16 cellular contexts compared by ENCODE assay signal in genomic region chr6:4382362-4382853, GRCh38.
DNase-seq lines count a peak whose midpoint lies in the region; ATAC-seq, FAIRE-seq and TF ChIP-seq lines count a peak whose summit lies in the region.
"Had no signal": no experiment of that assay in that cellular context is flagged by ENCODE, and none has a peak within 500 bp of the region (broad histone marks: within the 10 kb centered on the region; RNA-seq: fewer than 3 reads in every experiment).

No MANE protein-coding gene starts in this region.

- H3K27ac Mint-ChIP-seq in T-helper 17 cell = no peak overlapping the region
- H3K27ac Mint-ChIP-seq: CD4-positive, CD25-positive, alpha-beta regulatory T cell had no signal

- no peak for DNase-seq in A549 (ENCODE audit: low read depth in 1 of 2, low spot score in 1 of 2)
- DNase-seq in K562 (ENCODE audit: extremely low read depth in 1 of 4, low spot score in 3 of 4) = no peak
- DNase-seq in smooth muscle cell (lab: John Stamatoyannopoulos, UW; ENCODE audit: unreplicated experiment) = no peak
- no peak for DNase-seq in T-helper 17 cell
- DNase-seq in posterior vena cava (ENCODE audit: low spot score) = no peak
- no peak for DNase-seq in NCI-H1048 (lab: John Stamatoyannopoulos, UW)
- DNase-seq: 8988T; ACHN; CD4-positive, CD25-positive, alpha-beta regulatory T cell; DMS53; GF-D8; GM23248; H7 had no signal

- H3K27me3 Mint-ChIP-seq in T-helper 17 cell = peaks cover 11% of the 10 kb centered on the region
- H3K27me3 Mint-ChIP-seq: CD4-positive, CD25-positive, alpha-beta regulatory T cell had no signal

- in situ Hi-C loops in K562 (cut with MboI) = no loop called here

- FAIRE-seq in A549 (lab: Jason Lieb, UNC) (no peak), K562 (lab: Jason Lieb, UNC) (no peak)

- H3K36me3 Mint-ChIP-seq in T-helper 17 cell (ENCODE audit: low read depth) = no peaks in the 10 kb centered on the region
- H3K36me3 Mint-ChIP-seq: CD4-positive, CD25-positive, alpha-beta regulatory T cell had no signal

- 74% methylated on average over 3 of the region's 3 CpGs for WGBS in A549 (ENCODE audit: missing lambda C conversion rate)
- WGBS in K562 (ENCODE audit: insufficient coverage, low coverage, missing lambda C conversion rate) = 13% methylated on average over 3 of the region's 3 CpGs
- WGBS in smooth muscle cell (ENCODE audit: low lambda C conversion rate) = 88% methylated on average over 3 of the region's 3 CpGs

- H3K79me2 ChIP-seq in K562 (ENCODE audit: control insufficient read depth, insufficient read depth, low read length) = no peaks in the 10 kb centered on the region
- H3K79me2 ChIP-seq in smooth muscle cell (ENCODE audit: low read depth) = no peaks in the 10 kb centered on the region

- no peak overlapping the region for H3K9ac ChIP-seq in K562 (ENCODE audit: insufficient read depth in 1 of 2, low read depth in 2 of 2, low read length in 2 of 2)
- H3K9ac ChIP-seq in smooth muscle cell (ENCODE audit: low read depth) = peak overlapping the region; percentile 89
- H3K9ac ChIP-seq: BLaER1 treated with 17β-estradiol and CSF1 and Interleukin-3, amounts not matched to agents 10 nM and 100 nM; GM23248 had no signal

- no peak overlapping the region for H3K4me3 ChIP-seq in A549
- H3K4me3 ChIP-seq in K562 = no peak overlapping the region
- no peak overlapping the region for H3K4me3 ChIP-seq in smooth muscle cell
- H3K4me3 ChIP-seq: BLaER1 treated with 17β-estradiol and CSF1 and Interleukin-3, amounts not matched to agents 10 nM and 100 nM; GM23248 had no signal

- TF ChIP-seq EP300 in A549 (IDR thresholded peaks at IDR 0.05) (no peak), K562 (IDR thresholded peaks at IDR 0.05; ENCODE audit: low read length) (peak; percentile 72)

- no peaks in the 10 kb centered on the region for H3F3A ChIP-seq in smooth muscle cell (ENCODE audit: low read depth)

- H2AFZ ChIP-seq in K562 (ENCODE audit: low read depth, low read length) (no peak overlapping the region), smooth muscle cell (ENCODE audit: low read depth) (no peak overlapping the region)
- H2AFZ ChIP-seq: GM23248 had no signal

- H3K27me3 ChIP-seq in K562 (ENCODE audit: control insufficient read depth in 2 of 2, insufficient read depth in 2 of 2, low read length in 2 of 2) = no peaks in the 10 kb centered on the region; a peak in 1 of 5 replicates
- no peaks in the 10 kb centered on the region for H3K27me3 ChIP-seq in smooth muscle cell (ENCODE audit: low read depth)
- H3K27me3 ChIP-seq: BLaER1 treated with 17β-estradiol and CSF1 and Interleukin-3, amounts not matched to agents 10 nM and 100 nM had no signal

- H3K9me3 ChIP-seq in A549 (peaks cover 31% of the 10 kb centered on the region), K562 (replicated peaks; ENCODE audit: control insufficient read depth, insufficient read depth, low read depth, low read length) (0 out of 2 replicates have a peak, but pooled peaks cover 6% of the 10 kb centered on the region), smooth muscle cell (replicated peaks; ENCODE audit: low read depth) (no peaks in the 10 kb centered on the region), T-helper 17 cell (ENCODE audit: control insufficient read depth, low read length, poor library complexity, severe bottlenecking) (peaks cover 3% of the 10 kb centered on the region)

- H3K4me2 ChIP-seq in A549 (no peak overlapping the region), K562 (ENCODE audit: insufficient read depth, low read length) (peak overlapping the region; percentile 7; the same call in 1 of the 2 replicates), smooth muscle cell (no peak overlapping the region)
- H3K4me2 ChIP-seq: BLaER1 treated with 17β-estradiol and CSF1 and Interleukin-3, amounts not matched to agents 10 nM and 100 nM had no signal

- H3K4me3 Mint-ChIP-seq in T-helper 17 cell = no peak overlapping the region
- H3K4me3 Mint-ChIP-seq: CD4-positive, CD25-positive, alpha-beta regulatory T cell had no signal

- TF ChIP-seq CTCF in A549 (IDR thresholded peaks at IDR 0.05) (no peak), K562 (IDR thresholded peaks at IDR 0.05 in 2 of 3, conservative IDR thresholded peaks at IDR 0.05 in 1 of 3; ENCODE audit: insufficient read depth in 2 of 3, low read depth in 1 of 3, low read length in 3 of 3) (no peak), smooth muscle cell (IDR thresholded peaks at IDR 0.05; ENCODE audit: borderline replicate concordance, insufficient read depth, poor library complexity, severe bottlenecking) (no peak)

- ATAC-seq in A549 (no peak), K562 (peak; percentile 84), esophagus mucosa (peak; percentile 48), T-helper 17 cell (no peak)

- no peaks in the 10 kb centered on the region for H3K9me1 ChIP-seq in K562 (ENCODE audit: control insufficient read depth, insufficient read depth, low read length)

- H4K20me1 ChIP-seq in K562 (replicated peaks; ENCODE audit: control insufficient read depth, insufficient read depth, low read length) (no peaks in the 10 kb centered on the region), smooth muscle cell (ENCODE audit: low read depth) (no peaks in the 10 kb centered on the region)
- H4K20me1 ChIP-seq: BLaER1 treated with 17β-estradiol and CSF1 and Interleukin-3, amounts not matched to agents 10 nM and 100 nM had no signal

- TF ChIP-seq RAD21 in A549 (conservative IDR thresholded peaks at IDR 0.05 in 1 of 2, IDR thresholded peaks at IDR 0.05 in 1 of 2) = no peak
- peak in 1 of 2 experiments; percentile 21; a peak in 3 of 4 replicates for TF ChIP-seq RAD21 in K562 (CRISPR knock-in tag; conservative IDR thresholded peaks at IDR 0.05 in 1 of 2, IDR thresholded peaks at IDR 0.05 in 1 of 2)

- TF ChIP-seq POLR2A in A549 (IDR thresholded peaks at IDR 0.05; ENCODE audit: low read length) (no peak), K562 (conservative IDR thresholded peaks at IDR 0.05) (no peak)

- CTCF ChIA-PET in A549 (lab: Yijun Ruan, JAX) (no interaction called here), K562 (lab: Yijun Ruan, JAX; ENCODE audit: low intra/inter-chr PET ratio) (no interaction called here)

- H3K4me1 Mint-ChIP-seq in T-helper 17 cell = no peaks in the 10 kb centered on the region
- H3K4me1 Mint-ChIP-seq: CD4-positive, CD25-positive, alpha-beta regulatory T cell; IgD-negative memory B cell had no signal

- intact Hi-C loops in K562 (cut with micrococcal nuclease) (no loop called here), posterior vena cava (cut with DNase I) (no loop called here)

- POLR2A ChIA-PET in A549 (lab: Yijun Ruan, JAX) (no interaction called here), K562 (lab: Yijun Ruan, JAX) (no interaction called here)

- peak overlapping the region; percentile 18 to 21; a peak in 2 of 6 replicates for H3K27ac ChIP-seq in A549
- no peak overlapping the region for H3K27ac ChIP-seq in K562 (ENCODE audit: extremely low read depth, low read depth, low read length)
- peak overlapping the region; percentile 98 for H3K27ac ChIP-seq in smooth muscle cell (ENCODE audit: low read depth)
- H3K27ac ChIP-seq: BLaER1 treated with 17β-estradiol and CSF1 and Interleukin-3, amounts not matched to agents 10 nM and 100 nM; GM23248 had no signal

- no TSS peak for BruUV-seq in K562 (replicated peaks; lab: Mats Ljungman, UMichigan)

- H3K4me1 ChIP-seq in A549 (no peaks in the 10 kb centered on the region), K562 (replicated peaks in 1 of 2; ENCODE audit: control insufficient read depth in 2 of 2, insufficient read depth in 2 of 2, low read length in 2 of 2) (peaks cover 7 to 35% of the 10 kb centered on the region in 2 experiments; a peak in 4 of 5 replicates), smooth muscle cell (ENCODE audit: low read depth) (peaks cover 13% of the 10 kb centered on the region)
- H3K4me1 ChIP-seq: BLaER1 treated with 17β-estradiol and CSF1 and Interleukin-3, amounts not matched to agents 10 nM and 100 nM had no signal

- H3K36me3 ChIP-seq in K562 (ENCODE audit: control insufficient read depth, insufficient read depth, low read length) (no peaks in the 10 kb centered on the region), smooth muscle cell (ENCODE audit: low read depth) (no peaks in the 10 kb centered on the region)

TF ChIP-seq in A549, 52 proteins besides CTCF, POLR2A, EP300 and RAD21 (continues in another document):
- TF ChIP-seq TFCP2L1 (CRISPR knock-in tag; IDR thresholded peaks at IDR 0.05) (no peak), KDM1A (IDR thresholded peaks at IDR 0.05; ENCODE audit: low read depth) (no peak), NFE2L2 (conservative IDR thresholded peaks at IDR 0.05; ENCODE audit: low read length) (no peak), FOXS1 (CRISPR knock-in tag; IDR thresholded peaks at IDR 0.05) (no peak), SREBF2 (IDR thresholded peaks at IDR 0.05) (no peak), RARB (CRISPR knock-in tag; IDR thresholded peaks at IDR 0.05) (no peak), HES2 (IDR thresholded peaks at IDR 0.05) (no peak), MAZ (IDR thresholded peaks at IDR 0.05; ENCODE audit: borderline replicate concordance, low read depth, low read length) (no peak), NPAS2 (CRISPR knock-in tag; IDR thresholded peaks at IDR 0.05; ENCODE audit: borderline replicate concordance) (no peak)
- TF ChIP-seq, protein P1, sequence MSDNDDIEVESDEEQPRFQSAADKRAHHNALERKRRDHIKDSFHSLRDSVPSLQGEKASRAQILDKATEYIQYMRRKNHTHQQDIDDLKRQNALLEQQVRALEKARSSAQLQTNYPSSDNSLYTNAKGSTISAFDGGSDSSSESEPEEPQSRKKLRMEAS (IDR thresholded peaks at IDR 0.05) = no peak

TF ChIP-seq in K562, 482 proteins besides CTCF, POLR2A, EP300 and RAD21 (continues in another document):
- no peak for TF ChIP-seq ELF4 (CRISPR knock-in tag; IDR thresholded peaks at IDR 0.05)
- no peak for TF ChIP-seq CBX2 (IDR thresholded peaks at IDR 0.05; ENCODE audit: insufficient read depth, low read length, poor library complexity, severe bottlenecking)
- peak; percentile 57; the same call in 1 of the 2 replicates for TF ChIP-seq C11orf30 (IDR thresholded peaks at IDR 0.05; ENCODE audit: low read depth)
- peak; percentile 61; the same call in 1 of the 2 replicates for TF ChIP-seq ZNF589 (CRISPR knock-in tag; IDR thresholded peaks at IDR 0.05; ENCODE audit: low read depth)
- TF ChIP-seq ZBTB1 (CRISPR knock-in tag; IDR thresholded peaks at IDR 0.05; ENCODE audit: borderline replicate concordance, low read depth) = no peak
- TF ChIP-seq ZNF3 (CRISPR knock-in tag; IDR thresholded peaks at IDR 0.05) = no peak
- TF ChIP-seq BCL6 (CRISPR knock-in tag; IDR thresholded peaks at IDR 0.05) = 0 out of 2 replicates have a peak, but pooled peaks have one; percentile 15

Comparison
In these comparisons a context has a peak if more than half of its experiments do, and no peak if none do; other contexts are left out.
1. ATAC-seq: peak in K562 (single experiment) and esophagus mucosa (single experiment); none in A549 (0 of 2) and T-helper 17 cell (single experiment).
2. Of the 35 proteins assayed by ChIP-seq in both K562 and A549: peak only in K562: CEBPB, EP300, ESRRA, HDAC2, JUNB and RNF2; only in A549: none; in both: none; in neither: 26; mixed calls (peak in some experiments, not most) for 3.